Comparison of ENCODE assay signal across 8 cellular contexts in genomic region chr17:44346064-44346844, GRCh38. TPM values are rescaled to one million over a fixed set of nuclear protein-coding genes. Genes with fewer than 3 reads are reported as not detected.
DNase-seq lines count a peak whose midpoint lies in the region; ATAC-seq and TF ChIP-seq lines count a peak whose summit lies in the region.

No MANE protein-coding gene starts in this region.

- peaks cover 16% of the 10 kb centered on the region for H3K4me1 Mint-ChIP-seq in activated naive CD4-positive, alpha-beta T cell treated with anti-CD3 and anti-CD28 coated beads, Interleukin-2, amount 50 U/mL, for 24 hours

- no peak overlapping the region for H2BK15ac ChIP-seq in mesenchymal stem cell (ENCODE audit: low read depth, poor library complexity, severe bottlenecking)

- WGBS in mesenchymal stem cell, result 86% methylated on average over 12 of the region's 13 CpGs

- no peak overlapping the region for H2AFZ ChIP-seq in mesenchymal stem cell (ENCODE audit: low read depth, low read length)

- H3K9ac ChIP-seq in mesenchymal stem cell (ENCODE audit: low read length), result peak overlapping the region; percentile 98

- no peaks in the 10 kb centered on the region for H3K27me3 Mint-ChIP-seq in activated naive CD4-positive, alpha-beta T cell treated with anti-CD3 and anti-CD28 coated beads, Interleukin-2, amount 50 U/mL, for 24 hours

- TF ChIP-seq CTCF in brain microvascular endothelial cell (IDR thresholded peaks at IDR 0.05; ENCODE audit: low read depth, low read length, missing control alignments), result no peak
- TF ChIP-seq CTCF in upper lobe of right lung (IDR thresholded peaks at IDR 0.05), result no peak

- H3K4me3 ChIP-seq in brain microvascular endothelial cell (ENCODE audit: low read depth, low read length) (peak overlapping the region; percentile 87), mesenchymal stem cell (ENCODE audit: insufficient read depth in 1 of 2, low read depth in 1 of 2, low read length in 2 of 2) (peak overlapping the region in 1 of 2 experiments; percentile 100), upper lobe of right lung (peak overlapping the region; percentile 96)

- no peaks in the 10 kb centered on the region for H3K9me3 Mint-ChIP-seq in activated naive CD4-positive, alpha-beta T cell treated with anti-CD3 and anti-CD28 coated beads, Interleukin-2, amount 50 U/mL, for 24 hours

- peak overlapping the region; percentile 92 for H3K4me2 ChIP-seq in mesenchymal stem cell (ENCODE audit: low read length, poor library complexity, severe bottlenecking)

- in situ Hi-C loops in brain microvascular endothelial cell (cut with HindIII; ENCODE audit: low pct_ligation_motif_present, low sequenced_read_pairs), result no loop called here

- peak overlapping the region; percentile 95 for H3K4me3 Mint-ChIP-seq in activated naive CD4-positive, alpha-beta T cell treated with anti-CD3 and anti-CD28 coated beads, Interleukin-2, amount 50 U/mL, for 24 hours

- H2AK5ac ChIP-seq in mesenchymal stem cell (ENCODE audit: low read length, severe bottlenecking), result no peak overlapping the region

- peak overlapping the region in 1 of 2 experiments; percentile 29 for H3K14ac ChIP-seq in mesenchymal stem cell (ENCODE audit: low read length in 2 of 2)

- no peak overlapping the region for H2BK120ac ChIP-seq in mesenchymal stem cell (ENCODE audit: low read depth, low read length)

- no peaks in the 10 kb centered on the region for H3K36me3 Mint-ChIP-seq in activated naive CD4-positive, alpha-beta T cell treated with anti-CD3 and anti-CD28 coated beads, Interleukin-2, amount 50 U/mL, for 24 hours

- peaks cover 17% of the 10 kb centered on the region for H3K4me1 ChIP-seq in mesenchymal stem cell (ENCODE audit: control insufficient read depth, insufficient read depth, low read depth, low read length)
- peaks cover 6% of the 10 kb centered on the region for H3K4me1 ChIP-seq in upper lobe of right lung

- H3K27ac ChIP-seq in brain microvascular endothelial cell (no peak overlapping the region), mesenchymal stem cell (ENCODE audit: low read length, poor library complexity, severe bottlenecking) (no peak overlapping the region), upper lobe of right lung (peak overlapping the region; percentile 86)

- H3K79me1 ChIP-seq in mesenchymal stem cell (replicated peaks; ENCODE audit: low read length, poor library complexity, severe bottlenecking), result peaks cover 20% of the 10 kb centered on the region

- intact Hi-C loops in upper lobe of right lung (cut with DNase I), result no loop called here

- no peak for DNase-seq in activated naive CD4-positive, alpha-beta T cell treated with Interleukin-2 at 50 U/mL for 16 hours
- DNase-seq in brain microvascular endothelial cell, result no peak
- no peak for DNase-seq in mesenchymal stem cell
- DNase-seq in upper lobe of right lung, result no peak
- DNase-seq in middle frontal gyrus (ENCODE audit: extremely low spot score, low spot score), result no peak
- DNase-seq in NCI-H1930 (lab: John Stamatoyannopoulos, UW), result no peak

- ATAC-seq in upper lobe of right lung (no peak), HG02798 (IDR thresholded peaks at IDR 0.05; ENCODE audit: poor library complexity, unreplicated experiment) (no peak)

- H3K27ac Mint-ChIP-seq in activated naive CD4-positive, alpha-beta T cell treated with anti-CD3 and anti-CD28 coated beads, Interleukin-2, amount 50 U/mL, for 24 hours, result no peak overlapping the region

- no peak overlapping the region for H4K91ac ChIP-seq in mesenchymal stem cell (ENCODE audit: low read length)

- peak overlapping the region in 1 of 2 experiments; percentile 7 for H2BK12ac ChIP-seq in mesenchymal stem cell (ENCODE audit: low read length in 2 of 2)

- no peak overlapping the region for H3K18ac ChIP-seq in mesenchymal stem cell (ENCODE audit: low read depth in 1 of 2, low read length in 2 of 2)

- H3K23ac ChIP-seq in mesenchymal stem cell (ENCODE audit: low read length in 2 of 2), result no peak overlapping the region

- H2BK5ac ChIP-seq in mesenchymal stem cell (ENCODE audit: low read depth, low read length, poor library complexity, severe bottlenecking), result no peak overlapping the region

- H3K36me3 ChIP-seq in brain microvascular endothelial cell (replicated peaks) (peaks cover 11% of the 10 kb centered on the region), mesenchymal stem cell (ENCODE audit: control insufficient read depth in 1 of 2, insufficient read depth in 2 of 2, low read depth in 1 of 2, low read length in 2 of 2) (peaks cover 22 to 28% of the 10 kb centered on the region in 2 experiments), upper lobe of right lung (peaks cover 20% of the 10 kb centered on the region)

- H3K27me3 ChIP-seq in brain microvascular endothelial cell (replicated peaks), result no peaks in the 10 kb centered on the region
- no peaks in the 10 kb centered on the region for H3K27me3 ChIP-seq in mesenchymal stem cell (ENCODE audit: control insufficient read depth in 1 of 2, insufficient read depth in 1 of 2, low read length in 2 of 2)
- H3K27me3 ChIP-seq in upper lobe of right lung, result no peaks in the 10 kb centered on the region

- H4K8ac ChIP-seq in mesenchymal stem cell (ENCODE audit: low read length), result no peak overlapping the region

- H3K9me3 ChIP-seq in mesenchymal stem cell (ENCODE audit: control insufficient read depth, low read length) (no peaks in the 10 kb centered on the region), upper lobe of right lung (no peaks in the 10 kb centered on the region)

- H3K4ac ChIP-seq in mesenchymal stem cell (ENCODE audit: low read depth in 1 of 2, low read length in 2 of 2), result no peak overlapping the region

RNA-seq across cellular contexts. Expression of gene GRN, which starts 1.2 kb away (rescaled TPM):
- 475 TPM for polyA plus RNA-seq in mesenchymal stem cell (2013, experiment 1 of 2)
- polyA plus RNA-seq in mesenchymal stem cell (2013, experiment 2 of 2), result 458 TPM
- total RNA-seq in upper lobe of right lung, result 722 TPM

RNA-seq across cellular contexts. Expression of gene FAM171A2, which starts 17.4 kb away (rescaled TPM):
- polyA plus RNA-seq in mesenchymal stem cell (2013, experiment 1 of 2), result 5.8 TPM
- polyA plus RNA-seq in mesenchymal stem cell (2013, experiment 2 of 2), result 5.3 TPM
- total RNA-seq in upper lobe of right lung, result 1.8 TPM

RNA-seq across cellular contexts. Expression of gene SLC25A39, which starts 21.6 kb away (rescaled TPM):
- polyA plus RNA-seq in mesenchymal stem cell (2013, experiment 1 of 2), result 67.0 TPM
- 68.4 TPM for polyA plus RNA-seq in mesenchymal stem cell (2013, experiment 2 of 2)
- 76.8 TPM for total RNA-seq in upper lobe of right lung

RNA-seq across cellular contexts. Expression of gene RUNDC3A, which starts 37.9 kb away (rescaled TPM):
- 0.12 TPM for polyA plus RNA-seq in mesenchymal stem cell (2013, experiment 1 of 2)
- polyA plus RNA-seq in mesenchymal stem cell (2013, experiment 2 of 2), result 0.10 TPM
- total RNA-seq in upper lobe of right lung, result 0.32 TPM

RNA-seq across cellular contexts. Expression of gene ITGA2B, which starts 43.2 kb away (rescaled TPM):
- 0.10 TPM for polyA plus RNA-seq in mesenchymal stem cell (2013, experiment 1 of 2)
- 0.14 TPM for polyA plus RNA-seq in mesenchymal stem cell (2013, experiment 2 of 2)
- total RNA-seq in upper lobe of right lung, result 4.6 TPM
